1 cellular context compared by ENCODE assay signal in genomic region chr4:76251448-76252270, GRCh38.
TF ChIP-seq lines count a peak whose summit lies in the region.

TSS of gene FAM47E (plus strand) at chr4:76251721. CDS start at chr4:76251747, 26 bp downstream.

TF ChIP-seq in GM23338, 12 proteins besides CTCF, POLR2A, EP300 and RAD21 (continued from another document):
- TF ChIP-seq ZNF462 (CRISPR knock-in tag; IDR thresholded peaks at IDR 0.05) (no peak), JUNB (IDR thresholded peaks at IDR 0.05; ENCODE audit: unreplicated experiment) (no peak), ZNF331 (CRISPR knock-in tag; IDR thresholded peaks at IDR 0.05; ENCODE audit: low read depth) (no peak), POLR2AphosphoS5 (IDR thresholded peaks at IDR 0.05; ENCODE audit: low read depth) (no peak), ZNF114 (CRISPR knock-in tag; IDR thresholded peaks at IDR 0.05) (no peak), ETS1 (IDR thresholded peaks at IDR 0.05) (no peak), REST (IDR thresholded peaks at IDR 0.05; ENCODE audit: unreplicated experiment) (no peak), NANOG (IDR thresholded peaks at IDR 0.05; ENCODE audit: borderline replicate concordance) (no peak), CREB1 (CRISPR knock-in tag; IDR thresholded peaks at IDR 0.05; ENCODE audit: low read depth) (no peak; the same call in 1 of the 2 replicates)
TF ChIP-seq in GM23338: peak in this region for 0.
